Comparison of ENCODE assay signal across 9 cellular contexts in genomic region chr16:81478876-81479496, GRCh38. TPM values are rescaled to one million over a fixed set of nuclear protein-coding genes. Genes with fewer than 3 reads are reported as not detected.
A peak's percentile ranks its signal among the peaks of the same experiment; 100 is the strongest.
DNase-seq lines count a peak whose midpoint lies in the region; ATAC-seq, FAIRE-seq and TF ChIP-seq lines count a peak whose summit lies in the region.
"Had no signal": no experiment of that assay in that cellular context is flagged by ENCODE, and none has a peak within 500 bp of the region (broad histone marks: within the 10 kb centered on the region; RNA-seq: fewer than 3 reads in every experiment).

No MANE protein-coding gene starts in this region.

- ATAC-seq in HG03196 (IDR thresholded peaks at IDR 0.05; ENCODE audit: unreplicated experiment), result peak; percentile 59
- no peak for ATAC-seq in K562

- DNase-seq in T47D (ENCODE audit: low read depth in 1 of 2, low spot score in 1 of 2) (peak; percentile 52 to 71), MCF 10A (ENCODE audit: unreplicated experiment) (no peak), K562 (ENCODE audit: extremely low read depth in 1 of 4, low spot score in 3 of 4) (no peak), NCI-H526 treated with DMSO at 0.1 percent for 48 hours (lab: John Stamatoyannopoulos, UW) (no peak), AG08395 (ENCODE audit: low spot score) (no peak)
- no peak for DNase-seq in NK-92 treated with Interleukin-12 subunit alpha and Interleukin-12 subunit beta, amount 100 ng/mL, for 24 hours (lab: John Stamatoyannopoulos, UW)

- no peak for TF ChIP-seq RAD21 in K562 (CRISPR knock-in tag; conservative IDR thresholded peaks at IDR 0.05 in 1 of 2, IDR thresholded peaks at IDR 0.05 in 1 of 2)

- H3K27ac ChIP-seq in K562 (ENCODE audit: extremely low read depth, low read depth, low read length), result peak overlapping the region; percentile 3; the same call in 1 of the 3 replicates
- peak overlapping the region; percentile 97 for H3K27ac ChIP-seq in neutrophil

- H3K4me2 ChIP-seq in K562 (ENCODE audit: insufficient read depth, low read length), result no peak overlapping the region

- WGBS in K562 (ENCODE audit: insufficient coverage, low coverage, missing lambda C conversion rate), result 66% methylated on average over 12 of the region's 13 CpGs

- no peak for TF ChIP-seq POLR2A in K562 (conservative IDR thresholded peaks at IDR 0.05)

- H3K27me3 Mint-ChIP-seq in MCF 10A (ENCODE audit: insufficient read depth, unreplicated experiment), result no peaks in the 10 kb centered on the region

- no peaks in the 10 kb centered on the region for H3K9me3 Mint-ChIP-seq in MCF 10A (ENCODE audit: unreplicated experiment)

- H3K36me3 Mint-ChIP-seq in MCF 10A (ENCODE audit: insufficient read depth, unreplicated experiment), result peaks cover 18% of the 10 kb centered on the region

- in situ Hi-C loops in T47D (cut with HindIII; ENCODE audit: low pct_unique_long_range_greater_than_20kb, low sequenced_read_pairs) (no loop called here), K562 (cut with MboI) (no loop called here)

- CTCF ChIA-PET in MCF 10A (lab: Yijun Ruan, JAX), result no interaction called here
- CTCF ChIA-PET in K562 (lab: Yijun Ruan, JAX; ENCODE audit: low intra/inter-chr PET ratio), result no interaction called here

- H3K9me1 ChIP-seq in K562 (ENCODE audit: control insufficient read depth, insufficient read depth, low read length), result peaks cover 6% of the 10 kb centered on the region

- peaks cover 58 to 67% of the 10 kb centered on the region in 2 experiments for H3K4me1 ChIP-seq in K562 (replicated peaks in 1 of 2; ENCODE audit: control insufficient read depth in 2 of 2, insufficient read depth in 2 of 2, low read length in 2 of 2)
- peaks cover 99 to 100% of the 10 kb centered on the region in 2 experiments for H3K4me1 ChIP-seq in neutrophil (ENCODE audit: control insufficient read depth in 1 of 2, insufficient read depth in 1 of 2, low read depth in 1 of 2, low read length in 1 of 2)

- H3K9ac ChIP-seq in K562 (ENCODE audit: insufficient read depth in 1 of 2, low read depth in 2 of 2, low read length in 2 of 2), result peak overlapping the region in 1 of 2 experiments; percentile 21; a peak in 2 of 4 replicates

- no peak for FAIRE-seq in K562 (lab: Jason Lieb, UNC)
- FAIRE-seq: islet of Langerhans had no signal

- no peaks in the 10 kb centered on the region for H3K9me3 ChIP-seq in K562 (replicated peaks; ENCODE audit: control insufficient read depth, insufficient read depth, low read depth, low read length)
- H3K9me3 ChIP-seq in neutrophil, result no peaks in the 10 kb centered on the region

- no peak for TF ChIP-seq EP300 in K562 (IDR thresholded peaks at IDR 0.05; ENCODE audit: low read length)

- peaks cover 13% of the 10 kb centered on the region for H3K4me1 Mint-ChIP-seq in MCF 10A (ENCODE audit: insufficient read depth, unreplicated experiment)

- intact Hi-C loops in MCF 10A (cut with micrococcal nuclease), result no loop called here
- intact Hi-C loops in K562 (cut with micrococcal nuclease), result no loop called here

- POLR2A ChIA-PET in MCF 10A (lab: Yijun Ruan, JAX) (interaction anchor here (0.8 to 1.0 kb wide), 2 partner anchors 41 to 73 kb away, joined by 3 read pairs; no protein-coding TSS in a partner anchor), K562 (lab: Yijun Ruan, JAX) (interaction anchor here (0.9 to 1.5 kb wide), 3 partner anchors 9 to 33 kb away, joined by 3 to 5 read pairs (median 3); no protein-coding TSS in a partner anchor)

- H2AFZ ChIP-seq in K562 (ENCODE audit: low read depth, low read length), result no peak overlapping the region

- no peaks in the 10 kb centered on the region for H3K27me3 ChIP-seq in K562 (ENCODE audit: control insufficient read depth in 2 of 2, insufficient read depth in 2 of 2, low read length in 2 of 2)
- H3K27me3 ChIP-seq in neutrophil, result no peaks in the 10 kb centered on the region

- no peak overlapping the region for H3K27ac Mint-ChIP-seq in MCF 10A (ENCODE audit: low read depth, unreplicated experiment)

- TF ChIP-seq CTCF in MCF 10A (IDR thresholded peaks at IDR 0.05; ENCODE audit: unreplicated experiment) (no peak), K562 (IDR thresholded peaks at IDR 0.05 in 2 of 3, conservative IDR thresholded peaks at IDR 0.05 in 1 of 3; ENCODE audit: insufficient read depth in 2 of 3, low read depth in 1 of 3, low read length in 3 of 3) (no peak), neutrophil (IDR thresholded peaks at IDR 0.05) (peak; percentile 29)

- BruUV-seq in MCF 10A (replicated peaks; lab: Mats Ljungman, UMichigan) (no TSS peak), K562 (replicated peaks; lab: Mats Ljungman, UMichigan) (no TSS peak)

- no peak overlapping the region for H3K4me3 Mint-ChIP-seq in MCF 10A (ENCODE audit: unreplicated experiment)

- H3K4me3 ChIP-seq in K562 (no peak overlapping the region), neutrophil (ENCODE audit: low read depth in 1 of 2, low read length in 1 of 2) (peak overlapping the region; percentile 68 to 78)

- H3K36me3 ChIP-seq in K562 (ENCODE audit: control insufficient read depth, insufficient read depth, low read length), result peaks cover 43% of the 10 kb centered on the region
- no peaks in the 10 kb centered on the region for H3K36me3 ChIP-seq in neutrophil

- peaks cover 11% of the 10 kb centered on the region; the same call in 1 of the 2 replicates for H4K20me1 ChIP-seq in K562 (replicated peaks; ENCODE audit: control insufficient read depth, insufficient read depth, low read length)

- peaks cover 93% of the 10 kb centered on the region for H3K79me2 ChIP-seq in K562 (ENCODE audit: control insufficient read depth, insufficient read depth, low read length)

TF ChIP-seq in K562, 482 proteins besides CTCF, POLR2A, EP300 and RAD21 (continues in another document):
- TF ChIP-seq ZNF197 (CRISPR knock-in tag; IDR thresholded peaks at IDR 0.05; ENCODE audit: low read depth) (no peak), ZNF57 (CRISPR knock-in tag; IDR thresholded peaks at IDR 0.05) (no peak), CBFA2T2 (conservative IDR thresholded peaks at IDR 0.05) (no peak), GTF2B (IDR thresholded peaks at IDR 0.05; ENCODE audit: extremely low read depth, insufficient read length) (no peak), CHD2 (IDR thresholded peaks at IDR 0.05; ENCODE audit: low read depth, low read length) (no peak), PHB (CRISPR knock-in tag; IDR thresholded peaks at IDR 0.05) (no peak), PRDM10 (IDR thresholded peaks at IDR 0.05; ENCODE audit: partially characterized antibody) (peak; percentile 63), FOXJ2 (tag; IDR thresholded peaks at IDR 0.05) (no peak), MCM7 (IDR thresholded peaks at IDR 0.05) (no peak), CEBPB (tag; IDR thresholded peaks at IDR 0.05) (peak; percentile 75)

RNA-seq across cellular contexts. Expression of gene CMIP, which starts 34.4 kb away (rescaled TPM):
- total RNA-seq in MCF 10A (2022), result 44.3 and 53.6 TPM in 2 replicates
- 107 and 183 TPM in 2 replicates for total RNA-seq in K562 (2011; cell fraction: chromatin; rRNA removed; ENCODE audit: low replicate concordance)
- total RNA-seq in K562 (2011; cell fraction: nucleolus; rRNA removed), result 75.7 and 79.0 TPM in 2 replicates
- total RNA-seq in K562 (2011; cell fraction: nucleoplasm; rRNA removed), result 101 and 152 TPM in 2 replicates
- total RNA-seq in K562 (2014; rRNA removed), result 16.1 and 19.1 TPM in 2 replicates
- 10.3 and 10.8 TPM in 2 replicates for total RNA-seq in K562 (2014; rRNA removed; fragmentation: Illumina TruSeq; extraction: Trizol)
- 9.7 and 11.5 TPM in 2 replicates for total RNA-seq in K562 (2015; rRNA removed; fragmentation: Illumina TruSeq; extraction: Trizol)
- 66.4 and 82.5 TPM in 2 replicates for total RNA-seq in K562 (2021)
- polyA plus RNA-seq in K562 (2011; rRNA removed), result 8.1 and 19.2 TPM in 2 replicates
- 17.6 and 21.0 TPM in 2 replicates for polyA plus RNA-seq in K562 (2011; cell fraction: cytosol; rRNA removed)
- 46.1 and 50.8 TPM in 2 replicates for polyA plus RNA-seq in K562 (2011; cell fraction: nucleus; rRNA removed)
- 51.9 and 88.9 TPM in 2 replicates for polyA plus RNA-seq in K562 (2012)
- 39.4 and 41.6 TPM in 2 replicates for polyA plus RNA-seq in K562 (2014; fragmentation: Illumina TruSeq; extraction: Trizol)
- polyA plus RNA-seq in K562 (2014; fragmentation: Nextera tagmentation; extraction: Ambion mirVana), result 1 to 10 TPM in 1 of 2 experiments, under 1 TPM in 1; 0.94 to 1.9 TPM
- polyA plus RNA-seq in K562 (2014; rRNA removed), result 15.6 and 21.0 TPM in 2 replicates
- polyA minus RNA-seq in K562 (2011; rRNA and poly(A)+ RNA removed), result 20.3 and 24.1 TPM in 2 replicates
- 45.6 and 90.6 TPM in 2 replicates for polyA minus RNA-seq in K562 (2011; cell fraction: cytosol; rRNA and poly(A)+ RNA removed)
- polyA minus RNA-seq in K562 (2011; cell fraction: nucleus; rRNA and poly(A)+ RNA removed), result 26.0 and 43.0 TPM in 2 replicates

Comparison
In these comparisons a context has a peak if more than half of its experiments do, and no peak if none do; other contexts are left out.
1. DNase-seq: peak in T47D (2 of 2); none in MCF 10A (single experiment), K562 (0 of 4), NCI-H526 treated with DMSO at 0.1 percent for 48 hours (single experiment), AG08395 (single experiment) and NK-92 treated with Interleukin-12 subunit alpha and Interleukin-12 subunit beta, amount 100 ng/mL, for 24 hours (single experiment).